11 cellular contexts compared by ENCODE assay signal in genomic region chr6:524803-525202, GRCh38.
DNase-seq lines count a peak whose midpoint lies in the region; ATAC-seq, FAIRE-seq and TF ChIP-seq lines count a peak whose summit lies in the region.
"Had no signal": no experiment of that assay in that cellular context is flagged by ENCODE, and none has a peak within 500 bp of the region (broad histone marks: within the 10 kb centered on the region; RNA-seq: fewer than 3 reads in every experiment).

No MANE protein-coding gene starts in this region.

- DNase-seq in HepG2 (ENCODE audit: low spot score) (no peak), right lobe of liver (no peak), endothelial cell (ENCODE audit: low spot score) (peak; percentile 33), upper lobe of left lung (no peak)
- peak; percentile 48 for DNase-seq in activated CD4-positive, alpha-beta T cell treated with anti-CD3 and anti-CD28 coated beads for 48 hours
- no peak for DNase-seq in activated T-helper 1 cell treated with anti-CD3 and anti-CD28 coated beads, Interleukin-12 subunit alpha, Interleukin-12 subunit beta, Interleukin-2, Interleukin-4 antibody, amounts not matched to agents 30 ng/mL and 10 ng/mL and 1 ng/mL, durations not matched to agents 14 hours and 24 hours and 36 hours (ENCODE audit: low spot score)
- DNase-seq: AML-193; effector CD4-positive, alpha-beta T cell; hippocampal formation had no signal

- ATAC-seq in HepG2 (no peak), right lobe of liver (no peak), upper lobe of left lung (ENCODE audit: low FRiP score in 2 of 2) (no peak), GM19035 (IDR thresholded peaks at IDR 0.05; ENCODE audit: unreplicated experiment) (no peak), HG03378 (IDR thresholded peaks at IDR 0.05; ENCODE audit: unreplicated experiment) (no peak)

- TF ChIP-seq CTCF in HepG2 (CRISPR knock-in tag; IDR thresholded peaks at IDR 0.05) (peak; percentile 27; the same call in 1 of the 2 replicates), right lobe of liver (IDR thresholded peaks at IDR 0.05) (no peak), endothelial cell (IDR thresholded peaks at IDR 0.05; ENCODE audit: unreplicated experiment) (no peak), upper lobe of left lung (IDR thresholded peaks at IDR 0.05) (no peak)

- WGBS in HepG2 (ENCODE audit: low lambda C conversion rate): 92% methylated on average over 6 of the region's 6 CpGs
- 64% methylated on average over 5 of the region's 6 CpGs for WGBS in right lobe of liver (ENCODE audit: insufficient coverage, low coverage, low lambda C conversion rate, missing lambda C conversion rate)
- WGBS in upper lobe of left lung, 2 donors: 76 to 80% methylated on average over 5 of the region's 6 CpGs

- peaks cover 23% of the 10 kb centered on the region for H3K36me3 Mint-ChIP-seq in endothelial cell (ENCODE audit: low read depth, unreplicated experiment)
- peaks cover 29% of the 10 kb centered on the region for H3K36me3 Mint-ChIP-seq in activated T-helper 1 cell treated with anti-CD3 and anti-CD28 coated beads, Interleukin-12 subunit alpha, Interleukin-12 subunit beta, Interleukin-2, Interleukin-4 antibody, amounts not matched to agents 30 ng/mL and 10 ng/mL and 1 ng/mL, durations not matched to agents 14 hours and 24 hours and 36 hours (ENCODE audit: low read depth)

- intact Hi-C loops in HepG2 (cut with micrococcal nuclease; ENCODE audit: unreplicated experiment) (no loop called here), right lobe of liver (cut with DNase I) (no loop called here)
- intact Hi-C loops in activated T-helper 1 cell treated with anti-CD3 and anti-CD28 coated beads, Interleukin-12 subunit alpha, Interleukin-12 subunit beta, Interleukin-2, Interleukin-4 antibody, amounts not matched to agents 30 ng/mL and 10 ng/mL and 1 ng/mL, durations not matched to agents 14 hours and 24 hours and 36 hours (cut with micrococcal nuclease): no loop called here

- TF ChIP-seq EP300 in HepG2 (IDR thresholded peaks at IDR 0.05; ENCODE audit: low read depth in 2 of 2, low read length in 2 of 2): no peak
- no peak for TF ChIP-seq EP300 in HepG2 (CRISPR knock-in tag; IDR thresholded peaks at IDR 0.05; ENCODE audit: borderline replicate concordance)
- no peak for TF ChIP-seq EP300 in upper lobe of left lung (IDR thresholded peaks at IDR 0.05)

- H2AFZ ChIP-seq in HepG2 (ENCODE audit: low read length): no peak overlapping the region

- peaks cover 6% of the 10 kb centered on the region for H3K9me3 Mint-ChIP-seq in endothelial cell (ENCODE audit: unreplicated experiment)
- peaks cover 9% of the 10 kb centered on the region for H3K9me3 Mint-ChIP-seq in activated T-helper 1 cell treated with anti-CD3 and anti-CD28 coated beads, Interleukin-12 subunit alpha, Interleukin-12 subunit beta, Interleukin-2, Interleukin-4 antibody, amounts not matched to agents 30 ng/mL and 10 ng/mL and 1 ng/mL, durations not matched to agents 14 hours and 24 hours and 36 hours

- H3K4me2 ChIP-seq in HepG2 (ENCODE audit: low read depth, low read length): no peak overlapping the region

- H3K27ac ChIP-seq in HepG2 (ENCODE audit: extremely low read length, insufficient read depth, low read length) (no peak overlapping the region), right lobe of liver (no peak overlapping the region), upper lobe of left lung (no peak overlapping the region)

- H3K4me1 Mint-ChIP-seq in endothelial cell (ENCODE audit: unreplicated experiment): no peaks in the 10 kb centered on the region
- H3K4me1 Mint-ChIP-seq in activated T-helper 1 cell treated with anti-CD3 and anti-CD28 coated beads, Interleukin-12 subunit alpha, Interleukin-12 subunit beta, Interleukin-2, Interleukin-4 antibody, amounts not matched to agents 30 ng/mL and 10 ng/mL and 1 ng/mL, durations not matched to agents 14 hours and 24 hours and 36 hours (ENCODE audit: low read depth): peaks cover 23% of the 10 kb centered on the region

- H3K9me3 ChIP-seq in HepG2 (ENCODE audit: low read length) (peaks cover 13% of the 10 kb centered on the region), right lobe of liver (no peaks in the 10 kb centered on the region), upper lobe of left lung (no peaks in the 10 kb centered on the region)

- no peaks in the 10 kb centered on the region for H4K20me1 ChIP-seq in HepG2 (ENCODE audit: insufficient read depth, low read length)

- in situ Hi-C loops in HepG2 (cut with HindIII; ENCODE audit: extremely low pct_ligation_motif_present, low pct_unique_long_range_greater_than_20kb): no loop called here

- CTCF ChIA-PET in HepG2 (lab: Yijun Ruan, JAX; ENCODE audit: low intra/inter-chr PET ratio, low total read pairs): no interaction called here

- FAIRE-seq in HepG2 (lab: Jason Lieb, UNC): no peak

- H3K4me3 ChIP-seq in HepG2 (replicated peaks in 1 of 3; ENCODE audit: insufficient read depth in 1 of 3, low read depth in 2 of 3, low read length in 3 of 3) (no peak overlapping the region), right lobe of liver (no peak overlapping the region), upper lobe of left lung (no peak overlapping the region)

- H3K4me1 ChIP-seq in HepG2 (ENCODE audit: insufficient read depth, low read length): no peaks in the 10 kb centered on the region
- no peaks in the 10 kb centered on the region for H3K4me1 ChIP-seq in right lobe of liver
- H3K4me1 ChIP-seq in upper lobe of left lung: no peaks in the 10 kb centered on the region

- H3K36me3 ChIP-seq in HepG2 (replicated peaks in 1 of 2; ENCODE audit: control insufficient read depth in 1 of 2, insufficient read depth in 2 of 2, low read length in 2 of 2) (peaks cover 4 to 13% of the 10 kb centered on the region in 2 experiments; a peak in 4 of 5 replicates), right lobe of liver (no peaks in the 10 kb centered on the region), upper lobe of left lung (peaks cover 2 to 27% (median 11%) of the 10 kb centered on the region in 4 donors)

- peaks cover 16% of the 10 kb centered on the region for H3K27me3 Mint-ChIP-seq in endothelial cell (ENCODE audit: unreplicated experiment)
- no peaks in the 10 kb centered on the region for H3K27me3 Mint-ChIP-seq in activated T-helper 1 cell treated with anti-CD3 and anti-CD28 coated beads, Interleukin-12 subunit alpha, Interleukin-12 subunit beta, Interleukin-2, Interleukin-4 antibody, amounts not matched to agents 30 ng/mL and 10 ng/mL and 1 ng/mL, durations not matched to agents 14 hours and 24 hours and 36 hours (ENCODE audit: insufficient read depth)

- no peak overlapping the region for H3K27ac Mint-ChIP-seq in endothelial cell (ENCODE audit: unreplicated experiment)
- H3K27ac Mint-ChIP-seq in activated T-helper 1 cell treated with anti-CD3 and anti-CD28 coated beads, Interleukin-12 subunit alpha, Interleukin-12 subunit beta, Interleukin-2, Interleukin-4 antibody, amounts not matched to agents 30 ng/mL and 10 ng/mL and 1 ng/mL, durations not matched to agents 14 hours and 24 hours and 36 hours: no peak overlapping the region

- TF ChIP-seq POLR2A in HepG2 (IDR thresholded peaks at IDR 0.05; ENCODE audit: insufficient read depth in 1 of 2, low read depth in 2 of 2, low read length in 2 of 2): no peak
- no peak for TF ChIP-seq POLR2A in right lobe of liver (IDR thresholded peaks at IDR 0.05)
- TF ChIP-seq POLR2A in upper lobe of left lung (IDR thresholded peaks at IDR 0.05): no peak

- BruUV-seq in HepG2 (replicated peaks; lab: Mats Ljungman, UMichigan): no TSS peak

- no peak for TF ChIP-seq RAD21 in HepG2 (CRISPR knock-in tag; IDR thresholded peaks at IDR 0.05)

- no peak overlapping the region for H3K4me3 Mint-ChIP-seq in endothelial cell (ENCODE audit: unreplicated experiment)
- H3K4me3 Mint-ChIP-seq in activated T-helper 1 cell treated with anti-CD3 and anti-CD28 coated beads, Interleukin-12 subunit alpha, Interleukin-12 subunit beta, Interleukin-2, Interleukin-4 antibody, amounts not matched to agents 30 ng/mL and 10 ng/mL and 1 ng/mL, durations not matched to agents 14 hours and 24 hours and 36 hours: no peak overlapping the region

- POLR2A ChIA-PET in HepG2 (lab: Yijun Ruan, JAX): no interaction called here

- H3K9ac ChIP-seq in HepG2 (ENCODE audit: insufficient read depth, low read depth, low read length): no peak overlapping the region

- H3K27me3 ChIP-seq in HepG2 (ENCODE audit: control insufficient read depth in 1 of 2, insufficient read depth in 2 of 2, low read length in 2 of 2) (no peaks in the 10 kb centered on the region), right lobe of liver (no peaks in the 10 kb centered on the region), upper lobe of left lung (no peaks in the 10 kb centered on the region)

- H3K79me2 ChIP-seq in HepG2 (ENCODE audit: insufficient read depth, low read length): no peaks in the 10 kb centered on the region

TF ChIP-seq in HepG2, 621 proteins besides CTCF, POLR2A, EP300 and RAD21:
- TF ChIP-seq ZNF354B (CRISPR knock-in tag; IDR thresholded peaks at IDR 0.05) (no peak), SP2 (CRISPR knock-in tag; IDR thresholded peaks at IDR 0.05) (no peak), ZNF75D (CRISPR knock-in tag; IDR thresholded peaks at IDR 0.05; ENCODE audit: borderline replicate concordance) (no peak), ELF1 (CRISPR knock-in tag; IDR thresholded peaks at IDR 0.05) (no peak), HMGA1 (CRISPR knock-in tag; conservative IDR thresholded peaks at IDR 0.05) (no peak), RFX3 (CRISPR knock-in tag; IDR thresholded peaks at IDR 0.05) (no peak), ELF4 (CRISPR knock-in tag; IDR thresholded peaks at IDR 0.05; ENCODE audit: borderline replicate concordance) (no peak), REXO4 (CRISPR knock-in tag; IDR thresholded peaks at IDR 0.05; ENCODE audit: borderline replicate concordance) (no peak), AKAP8 (CRISPR knock-in tag; IDR thresholded peaks at IDR 0.05) (no peak), ETS1 (CRISPR knock-in tag; IDR thresholded peaks at IDR 0.05) (no peak)

Comparison
In these comparisons a context has a peak if more than half of its experiments do, and no peak if none do; other contexts are left out.
1. DNase-seq: peak in activated CD4-positive, alpha-beta T cell treated with anti-CD3 and anti-CD28 coated beads for 48 hours (single experiment) and endothelial cell (single experiment); none in HepG2 (single experiment), right lobe of liver (0 of 3), upper lobe of left lung (0 of 2) and activated T-helper 1 cell treated with anti-CD3 and anti-CD28 coated beads, Interleukin-12 subunit alpha, Interleukin-12 subunit beta, Interleukin-2, Interleukin-4 antibody, amounts not matched to agents 30 ng/mL and 10 ng/mL and 1 ng/mL, durations not matched to agents 14 hours and 24 hours and 36 hours (single experiment).